Comparison of ENCODE assay signal across 1 cellular context in the genomic region with DNA sequence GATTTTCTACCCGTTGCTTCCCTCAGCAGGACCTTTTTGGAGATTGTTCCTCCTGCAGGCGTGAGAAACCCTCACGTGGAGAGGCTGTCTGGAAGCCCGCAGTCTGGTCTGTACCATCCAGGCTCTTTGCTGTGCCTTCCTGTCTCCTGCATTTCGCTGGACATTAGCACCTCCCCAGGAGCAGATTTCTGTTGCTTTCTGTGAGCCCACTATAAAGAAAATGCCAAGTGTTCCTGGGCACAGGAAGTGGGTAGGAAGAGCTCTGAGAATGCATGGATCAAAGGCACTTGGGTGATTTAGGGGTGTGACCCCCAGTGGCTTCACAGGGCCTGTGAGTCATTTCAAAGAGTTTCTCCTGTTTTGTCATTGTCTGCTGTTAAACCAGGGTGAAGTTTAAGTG.
TF ChIP-seq lines count a peak whose summit lies in the region.

No MANE protein-coding gene starts in this region.

TF ChIP-seq in K562, 482 proteins besides CTCF, POLR2A, EP300 and RAD21 (continued from another document):
- TF ChIP-seq FOSL1 (tag; conservative IDR thresholded peaks at IDR 0.05) = peak; percentile 19; the same call in 1 of the 2 replicates
